Comparison of ENCODE assay signal across 21 cellular contexts in genomic region chr16:13950821-13951547, GRCh38.
"Had no signal": no experiment of that assay in that cellular context is flagged by ENCODE, and none has a peak within 500 bp of the region (broad histone marks: within the 10 kb centered on the region; RNA-seq: fewer than 3 reads in every experiment).

No MANE protein-coding gene starts in this region.

- H3K9me3 ChIP-seq: esophagus squamous epithelium, gastroesophageal sphincter, testis had no signal

- H3K27me3 ChIP-seq: esophagus squamous epithelium, gastroesophageal sphincter, testis had no signal

- H2AFZ ChIP-seq: parathyroid adenoma had no signal

- ATAC-seq: activated CD4-positive, CD25-positive, alpha-beta regulatory T cell treated with anti-CD3 and anti-CD28 coated beads, Interleukin-2, amount 50 U/mL, for 24 hours; gastroesophageal sphincter; left cardiac atrium; sciatic nerve; stimulated activated memory B cell treated with anti-CD40 and anti-IgM and Interleukin-4, amounts not matched to agents 10 μg/mL and 1 μg/mL and 100 μg/mL, for 72 hours had no signal

- H3K27ac ChIP-seq: coronary artery, esophagus squamous epithelium, gastroesophageal sphincter, parathyroid adenoma, testis, VCaP had no signal

- DNase-seq: activated CD4-positive, alpha-beta memory T cell treated with anti-CD3 and anti-CD28 coated beads, Interleukin-2, amount 10 ng/mL, durations not matched to agents 7 days and 5 days; activated CD4-positive, alpha-beta T cell treated with anti-CD3 and anti-CD28 coated beads, Interleukin-2, amount 10 ng/mL, durations not matched to agents 24 days and 14 days; activated effector memory CD4-positive, alpha-beta T cell treated with anti-CD3 and anti-CD28 coated beads, Interleukin-2, amount 50 U/mL, for 16 hours; activated naive CD4-positive, alpha-beta T cell treated with anti-CD3 and anti-CD28 coated beads, Interleukin-2, amount 10 ng/mL, durations not matched to agents 7 days and 5 days; cerebellar nuclear complex; esophagus squamous epithelium; head of caudate nucleus; hypothalamus; left cardiac atrium; nephron progenitor cell; small intestine; stimulated activated CD4-positive, alpha-beta T cell treated with anti-CD3 and anti-CD28 coated beads, Interleukin-2, amount 100 ng/mL, for 24 hours; testis; trophoblast cell had no signal

- H3K79me2 ChIP-seq: parathyroid adenoma had no signal

- H3K4me3 ChIP-seq: coronary artery, esophagus squamous epithelium, gastroesophageal sphincter, testis had no signal

- H3K4me1 ChIP-seq: gastroesophageal sphincter, parathyroid adenoma, testis had no signal

- H3K9ac ChIP-seq: parathyroid adenoma had no signal
